ENCODE assay signal across 16 cellular contexts in genomic region chr22:28012811-28013460, GRCh38.
DNase-seq lines count a peak whose midpoint lies in the region; ATAC-seq and TF ChIP-seq lines count a peak whose summit lies in the region.
"Had no signal": no experiment of that assay in that cellular context is flagged by ENCODE, and none has a peak within 500 bp of the region (broad histone marks: within the 10 kb centered on the region; RNA-seq: fewer than 3 reads in every experiment).

No MANE protein-coding gene starts in this region.

- H3K4me1 ChIP-seq in heart left ventricle (peaks cover 0 to 23% (median 7%) of the 10 kb centered on the region in 12 donors), right atrium auricular region (peaks cover 0 to 25% of the 10 kb centered on the region in 2 donors), mammary epithelial cell (ENCODE audit: insufficient read depth, low read length) (peaks cover 3% of the 10 kb centered on the region), right cardiac atrium (ENCODE audit: control insufficient read depth, insufficient read depth, low read length) (peaks cover 8% of the 10 kb centered on the region), Peyer's patch (no peaks in the 10 kb centered on the region)
- H3K4me1 ChIP-seq: HAP-1 had no signal

- TF ChIP-seq CTCF in heart left ventricle (IDR thresholded peaks at IDR 0.05), result no peak
- TF ChIP-seq CTCF in right atrium auricular region (IDR thresholded peaks at IDR 0.05), result no peak
- TF ChIP-seq CTCF in mammary epithelial cell (conservative IDR thresholded peaks at IDR 0.05 in 1 of 2, IDR thresholded peaks at IDR 0.05 in 1 of 2; ENCODE audit: extremely low read depth in 1 of 2, insufficient read depth in 1 of 2, low read depth in 1 of 2, low read length in 2 of 2), result no peak
- no peak for TF ChIP-seq CTCF in type B pancreatic cell (conservative IDR thresholded peaks at IDR 0.05)
- no peak for TF ChIP-seq CTCF in Peyer's patch (IDR thresholded peaks at IDR 0.05)

- H3K27ac Mint-ChIP-seq in type B pancreatic cell, result peak overlapping the region; percentile 41

- intact Hi-C loops in heart left ventricle (cut with DNase I), result loop anchor here in 3 of 10 donors (10.0 kb wide), 3 partner anchors 432 to 1338 kb away; no protein-coding TSS in a partner anchor
- intact Hi-C loops in mammary epithelial cell (cut with micrococcal nuclease), result no loop called here
- intact Hi-C loops in right cardiac atrium (cut with DNase I), result loop anchor here in 1 of 4 donors (10.0 kb wide), 1 partner anchor 1258 kb away; no protein-coding TSS in a partner anchor

- TF ChIP-seq POLR2A in heart left ventricle (IDR thresholded peaks at IDR 0.05) (no peak), Peyer's patch (IDR thresholded peaks at IDR 0.05) (no peak)

- no peaks in the 10 kb centered on the region for H3K27me3 Mint-ChIP-seq in type B pancreatic cell

- no peak overlapping the region for H3K4me3 ChIP-seq in heart left ventricle
- H3K4me3 ChIP-seq in right atrium auricular region, result no peak overlapping the region
- H3K4me3 ChIP-seq in mammary epithelial cell (replicated peaks in 1 of 3; ENCODE audit: insufficient read depth in 1 of 3, low read depth in 2 of 3, low read length in 3 of 3), result no peak overlapping the region
- H3K4me3 ChIP-seq in right cardiac atrium (ENCODE audit: low read length), result no peak overlapping the region
- no peak overlapping the region for H3K4me3 ChIP-seq in Peyer's patch
- H3K4me3 ChIP-seq: HAP-1 had no signal

- ATAC-seq in heart left ventricle (no peak), right cardiac atrium (no peak), HG03469 (IDR thresholded peaks at IDR 0.05; ENCODE audit: unreplicated experiment) (no peak)

- H3K27ac ChIP-seq in heart left ventricle (no peak overlapping the region), right atrium auricular region (no peak overlapping the region), mammary epithelial cell (ENCODE audit: insufficient read depth, low read depth, low read length) (no peak overlapping the region), right cardiac atrium (ENCODE audit: low read length) (no peak overlapping the region), Peyer's patch (no peak overlapping the region)

- no peak overlapping the region for H3K4me3 Mint-ChIP-seq in type B pancreatic cell

- H3K4me1 Mint-ChIP-seq in type B pancreatic cell (ENCODE audit: unreplicated experiment), result peaks cover 36% of the 10 kb centered on the region

- H2AFZ ChIP-seq in mammary epithelial cell (ENCODE audit: low read depth, low read length), result no peak overlapping the region

- no TSS peak for BruUV-seq in mammary epithelial cell (replicated peaks; lab: Mats Ljungman, UMichigan)

- H4K20me1 ChIP-seq in mammary epithelial cell (ENCODE audit: insufficient read depth, low read length), result no peaks in the 10 kb centered on the region

- DNase-seq in heart left ventricle (peak in 3 of 5 donors; percentile 13 to 36 (median 15)), right atrium auricular region (ENCODE audit: low spot score) (no peak), mammary epithelial cell (peak; percentile 54), right cardiac atrium (peak in 2 of 3 donors; percentile 1 to 11), type B pancreatic cell (ENCODE audit: extremely low spot score, unreplicated experiment) (no peak), middle frontal gyrus (ENCODE audit: extremely low spot score, low spot score) (no peak), Peyer's patch (no peak)
- DNase-seq: C1 segment of cervical spinal cord, EL, IMR-90, MV-4-11, NCI-H1436 treated with DMSO at 0.1 percent for 48 hours, NCI-H226, SHP77 treated with DMSO at 0.1 percent for 48 hours had no signal

- H3K36me3 ChIP-seq in heart left ventricle, result peaks cover 0 to 35% (median 13%) of the 10 kb centered on the region in 9 donors
- no peaks in the 10 kb centered on the region for H3K36me3 ChIP-seq in right atrium auricular region
- H3K36me3 ChIP-seq in mammary epithelial cell (ENCODE audit: insufficient read depth, low read length), result no peaks in the 10 kb centered on the region
- H3K36me3 ChIP-seq in Peyer's patch, result no peaks in the 10 kb centered on the region

- no peak overlapping the region for H3K9ac ChIP-seq in mammary epithelial cell (ENCODE audit: insufficient read depth, low read length)

- CTCF ChIA-PET in mammary epithelial cell (lab: Charles Lee; ENCODE audit: low non-redundant PET), result no interaction called here

- no peaks in the 10 kb centered on the region for H3K79me2 ChIP-seq in mammary epithelial cell (ENCODE audit: insufficient read depth, low read length)

- no peak overlapping the region for H3K4me2 ChIP-seq in mammary epithelial cell (ENCODE audit: insufficient read depth, low read depth, low read length)

- H3K27me3 ChIP-seq in heart left ventricle (no peaks in the 10 kb centered on the region), right atrium auricular region (no peaks in the 10 kb centered on the region), mammary epithelial cell (ENCODE audit: insufficient read depth, low read length) (no peaks in the 10 kb centered on the region), right cardiac atrium (ENCODE audit: control insufficient read depth, insufficient read depth) (no peaks in the 10 kb centered on the region), Peyer's patch (no peaks in the 10 kb centered on the region)

- in situ Hi-C loops in mammary epithelial cell (cut with MboI; ENCODE audit: low sequenced_read_pairs in 2 of 2), result loop anchor here in 1 of 2 donors (25.0 kb wide), 2 partner anchors 601 to 1251 kb away; no protein-coding TSS in a partner anchor

- peaks cover 10% of the 10 kb centered on the region for H3K36me3 Mint-ChIP-seq in type B pancreatic cell

- dilution Hi-C loops in mammary epithelial cell (cut with HindIII; ENCODE audit: low sequenced_read_pairs), result no loop called here

- no peaks in the 10 kb centered on the region for H3K9me3 Mint-ChIP-seq in type B pancreatic cell

- WGBS in heart left ventricle, 4 donors, result 84 to 90% (median 86%) methylated on average over 7 of the region's 7 CpGs
- 15% methylated on average over 7 of the region's 7 CpGs for WGBS in mammary epithelial cell (ENCODE audit: low coverage, missing lambda C conversion rate)
- 83% methylated on average over 7 of the region's 7 CpGs for WGBS in right cardiac atrium

- H3K9me3 ChIP-seq in heart left ventricle (no peaks in the 10 kb centered on the region), right atrium auricular region (no peaks in the 10 kb centered on the region), mammary epithelial cell (replicated peaks; ENCODE audit: insufficient read depth, low read length) (no peaks in the 10 kb centered on the region), right cardiac atrium (ENCODE audit: control insufficient read depth, low read length) (no peaks in the 10 kb centered on the region), Peyer's patch (no peaks in the 10 kb centered on the region)
- H3K9me3 ChIP-seq: HAP-1 had no signal

Comparison
In these comparisons a context has a peak if more than half of its experiments do, and no peak if none do; other contexts are left out.
1. DNase-seq: peak in heart left ventricle (3 of 5), mammary epithelial cell (single experiment) and right cardiac atrium (2 of 3); none in right atrium auricular region (single experiment), type B pancreatic cell (single experiment), middle frontal gyrus (single experiment) and Peyer's patch (0 of 3).